Comparison of ENCODE assay signal across 8 cellular contexts in the genomic region with DNA sequence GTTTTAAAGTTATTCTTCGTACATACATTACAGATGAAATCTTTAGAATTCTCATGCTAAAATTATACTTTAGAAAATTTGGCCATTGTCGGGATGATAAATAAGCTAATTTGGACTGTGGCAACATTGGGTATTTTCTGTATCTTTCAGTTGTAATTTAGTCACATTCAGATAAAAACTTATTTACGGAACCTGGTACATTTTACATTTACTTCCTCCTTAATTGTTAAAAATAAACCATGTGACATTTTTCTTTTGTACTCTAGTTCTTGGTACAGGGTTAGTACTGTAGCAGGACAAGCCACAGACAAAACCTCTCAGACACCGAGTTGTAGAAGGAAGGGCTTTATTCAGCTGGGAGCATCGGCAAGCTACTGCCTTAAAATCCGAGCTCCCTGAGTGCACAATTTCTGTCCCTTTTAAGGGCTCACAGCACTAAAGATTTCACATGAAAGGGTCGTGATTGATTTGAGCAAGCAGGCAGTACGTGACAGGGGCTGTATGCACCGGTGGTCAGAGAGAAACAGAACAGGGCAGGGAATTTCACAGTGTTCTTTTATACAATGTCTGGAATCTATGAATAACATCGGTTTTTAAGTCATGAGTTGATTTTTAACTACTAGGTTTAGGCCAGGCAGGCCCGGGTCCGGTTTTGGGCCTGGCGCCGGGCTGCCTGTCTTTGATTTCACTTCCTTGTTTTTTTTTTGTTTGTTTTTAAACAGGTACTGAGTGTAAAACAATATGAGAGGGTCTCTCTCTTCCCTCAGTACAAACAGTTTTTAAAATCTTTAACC. TPM values are rescaled to one million over a fixed set of nuclear protein-coding genes. Genes with fewer than 3 reads are reported as not detected.
DNase-seq lines count a peak whose midpoint lies in the region; ATAC-seq, FAIRE-seq and TF ChIP-seq lines count a peak whose summit lies in the region.
"Not testable (repeated sequence)": the region's sequence is repeated elsewhere in the genome, so short reads cannot be mapped to it uniquely, and the experiment has no call there.

No MANE protein-coding gene starts in this region.

- H3K9ac ChIP-seq in PC-3 (ENCODE audit: low read length) (peak overlapping the region; percentile 34; the same call in 1 of the 2 replicates), mucosa of stomach (ENCODE audit: low read length) (peak overlapping the region; percentile 45)

- H3K4me1 ChIP-seq in ACC112 (ENCODE audit: control insufficient read depth, insufficient read depth, low read length, unreplicated experiment), result peaks cover 17% of the 10 kb centered on the region
- peaks cover 34% of the 10 kb centered on the region for H3K4me1 ChIP-seq in PC-3 (ENCODE audit: insufficient read depth, low read length)
- not testable (repeated sequence) for H3K4me1 ChIP-seq in breast epithelium
- peaks cover 0 to 57% (median 25%) of the 10 kb centered on the region in 12 donors for H3K4me1 ChIP-seq in heart left ventricle
- peaks cover 33% of the 10 kb centered on the region for H3K4me1 ChIP-seq in mucosa of stomach (ENCODE audit: control insufficient read depth, insufficient read depth, low read length)
- peaks cover 8 to 19% of the 10 kb centered on the region in 2 donors for H3K4me1 ChIP-seq in small intestine (ENCODE audit: control insufficient read depth in 2 of 2, insufficient read depth in 1 of 2, low read depth in 1 of 2, low read length in 1 of 2)

- not testable (repeated sequence) for H3K27ac ChIP-seq in ACC112 (ENCODE audit: low read depth, low read length); PC-3 (ENCODE audit: low read length)
- peak overlapping the region; percentile 71 to 80 for H3K27ac ChIP-seq in breast epithelium
- H3K27ac ChIP-seq in heart left ventricle, result peak overlapping the region in 8 of 12 donors; percentile 23 to 95 (median 72)
- H3K27ac ChIP-seq in small intestine (ENCODE audit: low read depth in 1 of 2, low read length in 1 of 2), result peak overlapping the region; percentile 16 to 48

- H3K27me3 Mint-ChIP-seq in activated CD8-positive, alpha-beta T cell treated with anti-CD3 and anti-CD28 coated beads, Interleukin-2, amount 10 ng/mL, durations not matched to agents 7 days and 5 days (ENCODE audit: low read depth), result not testable (repeated sequence)

- not testable (repeated sequence) for H3K9me2 ChIP-seq in PC-3 (replicated peaks; ENCODE audit: low read length)

- H3K27ac Mint-ChIP-seq in activated CD8-positive, alpha-beta T cell treated with anti-CD3 and anti-CD28 coated beads, Interleukin-2, amount 10 ng/mL, durations not matched to agents 7 days and 5 days, result peak overlapping the region; percentile 77

- not testable (repeated sequence) for H2AFZ ChIP-seq in ACC112 (ENCODE audit: low read length, unreplicated experiment); PC-3 (ENCODE audit: low read length)

- H3K36me3 ChIP-seq in ACC112 (ENCODE audit: insufficient read depth, low read length); breast epithelium; mucosa of stomach (ENCODE audit: control insufficient read depth, insufficient read depth, low read length): not testable (repeated sequence)
- H3K36me3 ChIP-seq in PC-3 (ENCODE audit: low read depth, low read length), result peaks cover 13% of the 10 kb centered on the region; the same call in 1 of the 2 replicates
- peaks cover 0 to 54% (median 48%) of the 10 kb centered on the region in 9 donors for H3K36me3 ChIP-seq in heart left ventricle
- H3K36me3 ChIP-seq in small intestine (ENCODE audit: control insufficient read depth in 2 of 2, insufficient read depth in 2 of 2, low read length in 2 of 2), result peaks cover 6 to 18% of the 10 kb centered on the region in 2 donors

- H3K9me3 Mint-ChIP-seq in activated CD8-positive, alpha-beta T cell treated with anti-CD3 and anti-CD28 coated beads, Interleukin-2, amount 10 ng/mL, durations not matched to agents 7 days and 5 days (ENCODE audit: insufficient read depth), result not testable (repeated sequence)

- H3K36me3 Mint-ChIP-seq in activated CD8-positive, alpha-beta T cell treated with anti-CD3 and anti-CD28 coated beads, Interleukin-2, amount 10 ng/mL, durations not matched to agents 7 days and 5 days (ENCODE audit: low read depth), result peaks cover 54% of the 10 kb centered on the region

- not testable (repeated sequence) for TF ChIP-seq CTCF in GM12875 (IDR thresholded peaks at IDR 0.05; ENCODE audit: borderline replicate concordance, insufficient read depth, low read depth, low read length); PC-3 (conservative IDR thresholded peaks at IDR 0.05; ENCODE audit: low read depth, low read length); breast epithelium (IDR thresholded peaks at IDR 0.05); heart left ventricle (IDR thresholded peaks at IDR 0.05)

- not testable (repeated sequence) for H3K27me3 ChIP-seq in ACC112 (ENCODE audit: insufficient read depth, low read length); PC-3 (ENCODE audit: low read length); breast epithelium; heart left ventricle; mucosa of stomach (ENCODE audit: control insufficient read depth, insufficient read depth, low read length); small intestine (ENCODE audit: control insufficient read depth in 2 of 2, insufficient read depth in 2 of 2, low read length in 2 of 2)

- H3K4me3 ChIP-seq in ACC112 (ENCODE audit: low read depth, low read length), result peak overlapping the region; percentile 67; the same call in 1 of the 2 replicates
- H3K4me3 ChIP-seq in GM12875 (ENCODE audit: low read depth, low read length), result peak overlapping the region; percentile 31
- peak overlapping the region; percentile 56 for H3K4me3 ChIP-seq in PC-3 (ENCODE audit: low read length)
- peak overlapping the region in 2 of 3 donors; percentile 17 to 40 for H3K4me3 ChIP-seq in breast epithelium
- peak overlapping the region in 8 of 12 donors; percentile 13 to 60 (median 29) for H3K4me3 ChIP-seq in heart left ventricle
- H3K4me3 ChIP-seq in mucosa of stomach (ENCODE audit: low read length); small intestine (ENCODE audit: low read depth in 1 of 2, low read length in 2 of 2): not testable (repeated sequence)

- peaks cover 48% of the 10 kb centered on the region for H3K4me1 Mint-ChIP-seq in activated CD8-positive, alpha-beta T cell treated with anti-CD3 and anti-CD28 coated beads, Interleukin-2, amount 10 ng/mL, durations not matched to agents 7 days and 5 days (ENCODE audit: low read depth)

- not testable (repeated sequence) for H3F3A ChIP-seq in PC-3 (ENCODE audit: low read length, unreplicated experiment)

- WGBS in heart left ventricle, 4 donors, result 80 to 87% (median 83%) methylated on average over 14 of the region's 14 CpGs
- 68 to 80% (median 74%) methylated on average over 12 to 14 of the region's 14 CpGs for WGBS in small intestine, 3 donors

- intact Hi-C loops in PC-3 (cut with micrococcal nuclease); breast epithelium (cut with DNase I; ENCODE audit: low total_unique reads); heart left ventricle (cut with DNase I): not testable (repeated sequence)

- BruUV-seq in PC-3 (replicated peaks; lab: Mats Ljungman, UMichigan), result not testable (repeated sequence)

- H3K4me2 ChIP-seq in PC-3 (ENCODE audit: low read length), result peak overlapping the region; percentile 77

- POLR2A ChIA-PET in PC-3 (lab: Charles Lee; ENCODE audit: unreplicated experiment); activated CD8-positive, alpha-beta T cell treated with anti-CD3 and anti-CD28 coated beads, Interleukin-2, amount 10 ng/mL, durations not matched to agents 7 days and 5 days (lab: Charles Lee): not testable (repeated sequence)

- peak overlapping the region; percentile 56 for H3K4me3 Mint-ChIP-seq in activated CD8-positive, alpha-beta T cell treated with anti-CD3 and anti-CD28 coated beads, Interleukin-2, amount 10 ng/mL, durations not matched to agents 7 days and 5 days

- DNase-seq in PC-3; activated CD8-positive, alpha-beta T cell treated with anti-CD3 and anti-CD28 coated beads, Interleukin-2, amount 10 ng/mL, durations not matched to agents 7 days and 5 days; breast epithelium (ENCODE audit: low spot score in 2 of 2); heart left ventricle; small intestine: not testable (repeated sequence)

- CTCF ChIA-PET in PC-3 (lab: Charles Lee), result not testable (repeated sequence)
- CTCF ChIA-PET in activated CD8-positive, alpha-beta T cell treated with anti-CD3 and anti-CD28 coated beads, Interleukin-2, amount 10 ng/mL, durations not matched to agents 7 days and 5 days (lab: Charles Lee), result interaction anchor here (1.0 to 9.2 kb wide), 3 partner anchors 52 to 159 kb away, joined by 4 to 359 read pairs (median 4); no protein-coding TSS in a partner anchor

- not testable (repeated sequence) for FAIRE-seq in small intestine (lab: Jason Lieb, UNC)

- H4K20me1 ChIP-seq in PC-3 (ENCODE audit: low read length), result not testable (repeated sequence)

- not testable (repeated sequence) for ATAC-seq in PC-3; activated CD8-positive, alpha-beta T cell treated with anti-CD3 and anti-CD28 coated beads, Interleukin-2, amount 10 ng/mL, durations not matched to agents 7 days and 5 days; heart left ventricle

- not testable (repeated sequence) for H3K9me3 ChIP-seq in PC-3 (ENCODE audit: low read length); breast epithelium; heart left ventricle; mucosa of stomach (ENCODE audit: control insufficient read depth, low read length); small intestine (ENCODE audit: control insufficient read depth, low read depth)

- peaks cover 12% of the 10 kb centered on the region for H3K79me2 ChIP-seq in ACC112 (ENCODE audit: control insufficient read depth, insufficient read depth, low read length, unreplicated experiment)
- H3K79me2 ChIP-seq in PC-3 (ENCODE audit: low read length), result peaks cover 39% of the 10 kb centered on the region

- not testable (repeated sequence) for TF ChIP-seq POLR2A in breast epithelium (IDR thresholded peaks at IDR 0.05); heart left ventricle (IDR thresholded peaks at IDR 0.05)

RNA-seq across cellular contexts. Expression of gene CNDP2, which starts 4.4 kb away (rescaled TPM):
- total RNA-seq in PC-3 (2014; rRNA removed), result 50.0 and 57.6 TPM in 2 replicates
- 100 to 1,000 TPM; 131 to 144 TPM for total RNA-seq in activated CD8-positive, alpha-beta T cell treated with anti-CD3 and anti-CD28 coated beads, Interleukin-2, amount 10 ng/mL, durations not matched to agents 7 days and 5 days
- 100 to 1,000 TPM in 1 of 3 donors, 10 to 100 TPM in 2; 81.0 to 104 (median 95.7) TPM for total RNA-seq in breast epithelium
- 100 to 1,000 TPM in 1 of 9 donors, 10 to 100 TPM in 8; 38.3 to 162 (median 76.3) TPM for total RNA-seq in heart left ventricle
- polyA plus RNA-seq in heart left ventricle, result 10 to 100 TPM; 50.1 to 90.4 TPM
- polyA plus RNA-seq in small intestine, result 100 to 1,000 TPM; 215 to 423 (median 340) TPM

RNA-seq across cellular contexts. Expression of gene CNDP1, which starts 33.7 kb away (rescaled TPM):
- total RNA-seq in PC-3 (2014; rRNA removed) (not detected in 2 replicates), breast epithelium (under 1 TPM in 1 of 3 donors, not detected in 2; 0.33 TPM), heart left ventricle (not detected)
- total RNA-seq in activated CD8-positive, alpha-beta T cell treated with anti-CD3 and anti-CD28 coated beads, Interleukin-2, amount 10 ng/mL, durations not matched to agents 7 days and 5 days, result not detected
- polyA plus RNA-seq in heart left ventricle (under 1 TPM in 1 of 2 donors, not detected in 1; 0.03 TPM), small intestine (10 to 100 TPM in 1 of 3 donors, 1 to 10 TPM in 2; 6.2 to 11.9 (median 6.8) TPM)

RNA-seq across cellular contexts. Expression of gene DIPK1C, which starts 43.5 kb away (rescaled TPM):
- not detected in 2 replicates for total RNA-seq in PC-3 (2014; rRNA removed)
- total RNA-seq in activated CD8-positive, alpha-beta T cell treated with anti-CD3 and anti-CD28 coated beads, Interleukin-2, amount 10 ng/mL, durations not matched to agents 7 days and 5 days, result not detected
- under 1 TPM in 1 of 3 donors, not detected in 2; 0.16 TPM for total RNA-seq in breast epithelium
- 10 to 100 TPM in 3 of 9 donors, 1 to 10 TPM in 6; 1.3 to 13.6 (median 6.3) TPM for total RNA-seq in heart left ventricle
- polyA plus RNA-seq in heart left ventricle, result 10 to 100 TPM in 1 of 2 donors, 1 to 10 TPM in 1; 1.9 to 14.2 TPM
- polyA plus RNA-seq in small intestine, result under 1 TPM in 1 of 3 donors, not detected in 2; 0.43 TPM
